ENCODE assay signal across 21 cellular contexts in the genomic region with DNA sequence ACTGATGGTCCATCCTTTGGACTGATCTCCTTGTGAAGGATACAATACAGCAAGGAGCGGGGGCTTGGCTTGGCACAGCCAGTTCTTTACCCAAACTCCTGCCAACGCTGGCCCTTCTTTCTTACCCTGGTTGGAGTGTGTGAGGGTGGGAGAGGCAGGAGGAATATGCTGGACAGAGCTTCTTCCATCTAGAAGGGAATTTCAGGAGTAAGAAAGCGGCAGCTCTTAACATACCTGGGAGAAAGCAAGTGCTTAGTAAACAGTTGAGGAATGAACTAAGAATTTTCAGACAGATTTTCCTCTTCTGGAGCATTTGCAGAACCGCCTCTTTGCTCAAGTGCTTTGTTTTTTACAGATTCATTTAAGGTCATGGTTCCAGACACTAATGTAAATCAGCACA.
"Had no signal": no experiment of that assay in that cellular context is flagged by ENCODE, and none has a peak within 500 bp of the region (broad histone marks: within the 10 kb centered on the region; RNA-seq: fewer than 3 reads in every experiment).

No MANE protein-coding gene starts in this region.

- H3K4me1 ChIP-seq: breast epithelium, prostate gland, suprapubic skin had no signal

- H3K27ac ChIP-seq: coronary artery, suprapubic skin had no signal

- H3K4me3 Mint-ChIP-seq: activated CD4-positive, alpha-beta T cell treated with anti-CD3 and anti-CD28 coated beads, Interleukin-2, amount 10 ng/mL, durations not matched to agents 7 days and 5 days; activated CD8-positive, alpha-beta T cell treated with anti-CD3 and anti-CD28 coated beads, Interleukin-2, amount 10 ng/mL, durations not matched to agents 7 days and 5 days; activated naive CD4-positive, alpha-beta T cell treated with anti-CD3 and anti-CD28 coated beads, Interleukin-2, amount 10 ng/mL, durations not matched to agents 7 days and 5 days; activated naive CD8-positive, alpha-beta T cell treated with anti-CD3 and anti-CD28 coated beads, Interleukin-2, amount 50 U/mL, for 24 hours; naive thymus-derived CD4-positive, alpha-beta T cell; stimulated activated naive CD8-positive, alpha-beta T cell treated with anti-CD3 and anti-CD28 coated beads, Interleukin-15, Interleukin-2, amounts not matched to agents 100 ng/mL and 50 ng/mL, for 24 hours had no signal

- H3K4me3 ChIP-seq: breast epithelium, coronary artery, prostate gland, suprapubic skin had no signal

- H3K36me3 ChIP-seq: breast epithelium, prostate gland, suprapubic skin had no signal

- ATAC-seq: activated CD8-positive, alpha-beta T cell treated with anti-CD3 and anti-CD28 coated beads, Interleukin-2, amount 10 ng/mL, durations not matched to agents 7 days and 5 days; activated naive CD8-positive, alpha-beta T cell treated with anti-CD3 and anti-CD28 coated beads, Interleukin-2, amount 50 U/mL, for 24 hours; naive thymus-derived CD4-positive, alpha-beta T cell had no signal

- H3K27ac Mint-ChIP-seq: activated CD4-positive, alpha-beta T cell treated with anti-CD3 and anti-CD28 coated beads, Interleukin-2, amount 10 ng/mL, durations not matched to agents 7 days and 5 days; activated CD8-positive, alpha-beta T cell treated with anti-CD3 and anti-CD28 coated beads, Interleukin-2, amount 10 ng/mL, durations not matched to agents 7 days and 5 days; activated naive CD4-positive, alpha-beta T cell treated with anti-CD3 and anti-CD28 coated beads, Interleukin-2, amount 10 ng/mL, durations not matched to agents 7 days and 5 days; activated naive CD8-positive, alpha-beta T cell treated with anti-CD3 and anti-CD28 coated beads, Interleukin-2, amount 50 U/mL, for 24 hours; naive thymus-derived CD4-positive, alpha-beta T cell; stimulated activated naive CD8-positive, alpha-beta T cell treated with anti-CD3 and anti-CD28 coated beads, Interleukin-15, Interleukin-2, amounts not matched to agents 100 ng/mL and 50 ng/mL, for 24 hours had no signal

- H3K9me3 Mint-ChIP-seq: activated CD4-positive, alpha-beta T cell treated with anti-CD3 and anti-CD28 coated beads, Interleukin-2, amount 10 ng/mL, durations not matched to agents 7 days and 5 days; activated naive CD4-positive, alpha-beta T cell treated with anti-CD3 and anti-CD28 coated beads, Interleukin-2, amount 10 ng/mL, durations not matched to agents 7 days and 5 days; activated naive CD8-positive, alpha-beta T cell treated with anti-CD3 and anti-CD28 coated beads, Interleukin-2, amount 50 U/mL, for 24 hours; naive thymus-derived CD4-positive, alpha-beta T cell; stimulated activated naive CD8-positive, alpha-beta T cell treated with anti-CD3 and anti-CD28 coated beads, Interleukin-15, Interleukin-2, amounts not matched to agents 100 ng/mL and 50 ng/mL, for 24 hours had no signal

- DNase-seq: activated CD4-positive, alpha-beta T cell treated with anti-CD3 and anti-CD28 coated beads, Interleukin-2, amount 10 ng/mL, durations not matched to agents 7 days and 5 days; activated CD8-positive, alpha-beta memory T cell treated with anti-CD3 and anti-CD28 coated beads, Interleukin-2, amount 50 U/mL, for 4 hours; activated CD8-positive, alpha-beta T cell treated with anti-CD3 and anti-CD28 coated beads, Interleukin-2, amount 10 ng/mL, durations not matched to agents 7 days and 5 days; activated effector memory CD4-positive, alpha-beta T cell treated with Interleukin-2 at 50 U/mL for 16 hours; activated naive CD4-positive, alpha-beta T cell treated with anti-CD3 and anti-CD28 coated beads, Interleukin-2, amount 10 ng/mL, durations not matched to agents 7 days and 5 days; activated naive CD8-positive, alpha-beta T cell treated with anti-CD3 and anti-CD28 coated beads, Interleukin-2, amount 50 U/mL, for 24 hours; activated T-cell treated with anti-CD3 and anti-CD28 coated beads, Interleukin-2, amount 50 U/mL, for 48 hours; aorta; erythroblast; foreskin melanocyte; head of caudate nucleus; kidney; mesenchymal stem cell; naive thymus-derived CD4-positive, alpha-beta T cell; right cardiac atrium had no signal

- H3K9me3 ChIP-seq: breast epithelium, prostate gland, suprapubic skin had no signal

- H3K27me3 ChIP-seq: breast epithelium, suprapubic skin had no signal

- H3K36me3 Mint-ChIP-seq: activated naive CD4-positive, alpha-beta T cell treated with anti-CD3 and anti-CD28 coated beads, Interleukin-2, amount 10 ng/mL, durations not matched to agents 7 days and 5 days; naive thymus-derived CD4-positive, alpha-beta T cell had no signal

- H3K27me3 Mint-ChIP-seq: activated CD4-positive, alpha-beta T cell treated with anti-CD3 and anti-CD28 coated beads, Interleukin-2, amount 10 ng/mL, durations not matched to agents 7 days and 5 days; activated naive CD8-positive, alpha-beta T cell treated with anti-CD3 and anti-CD28 coated beads, Interleukin-2, amount 50 U/mL, for 24 hours; stimulated activated naive CD8-positive, alpha-beta T cell treated with anti-CD3 and anti-CD28 coated beads, Interleukin-15, Interleukin-2, amounts not matched to agents 100 ng/mL and 50 ng/mL, for 24 hours had no signal

- FAIRE-seq: endometrium, kidney had no signal
